In genomic region chr22:43227231-43227630, GRCh38 we compare ENCODE assay signal across 1 cellular context.
TF ChIP-seq lines count a peak whose summit lies in the region.

No MANE protein-coding gene starts in this region.

TF ChIP-seq in SK-N-SH, 30 proteins besides CTCF, POLR2A, EP300 and RAD21 (continued from another document):
- TF ChIP-seq IRF3 (IDR thresholded peaks at IDR 0.05; ENCODE audit: low read depth, low read length) (no peak), FOXJ3 (CRISPR knock-in tag; IDR thresholded peaks at IDR 0.05) (no peak), FOSL2 (IDR thresholded peaks at IDR 0.05; ENCODE audit: borderline replicate concordance, low read depth) (no peak), RCOR1 (IDR thresholded peaks at IDR 0.05; ENCODE audit: low read length) (no peak)
